Comparison of ENCODE assay signal across 2 cellular contexts in the genomic region with DNA sequence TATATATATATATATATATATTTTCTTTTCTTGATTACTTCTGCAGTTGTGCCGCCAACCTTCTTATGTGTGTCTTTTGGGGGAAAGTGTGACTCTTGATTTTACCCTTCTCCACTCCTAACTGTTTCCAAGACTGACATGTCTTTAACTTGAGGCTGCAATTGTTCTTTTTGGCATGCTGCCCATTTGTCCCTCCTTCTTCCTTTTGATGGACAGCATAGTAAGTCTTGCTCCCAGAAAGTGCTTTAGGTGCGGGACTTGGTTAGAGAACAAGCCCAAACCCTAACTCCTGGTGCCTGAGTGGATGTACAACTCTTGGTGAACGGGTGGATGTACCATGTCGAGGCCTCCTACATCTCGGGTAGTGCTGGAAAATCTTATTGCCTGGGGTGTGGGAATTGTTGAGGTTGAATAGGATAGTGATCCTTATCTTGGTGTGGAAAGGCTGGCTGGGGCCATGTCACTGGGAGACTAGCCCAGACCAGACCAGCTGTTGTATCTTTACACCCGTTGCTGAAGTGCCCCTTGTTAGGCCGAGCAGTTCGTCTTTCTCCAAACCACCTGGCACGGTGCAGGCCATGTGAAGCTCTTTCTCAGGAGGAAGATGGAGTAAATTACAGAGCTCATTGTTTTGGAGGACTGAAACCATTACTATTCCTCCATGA.
TF ChIP-seq lines count a peak whose summit lies in the region.

No MANE protein-coding gene starts in this region.

TF ChIP-seq in WTC11, 78 proteins besides CTCF, POLR2A, EP300 and RAD21 (continued from another document and continues in another):
- TF ChIP-seq, protein P1, sequence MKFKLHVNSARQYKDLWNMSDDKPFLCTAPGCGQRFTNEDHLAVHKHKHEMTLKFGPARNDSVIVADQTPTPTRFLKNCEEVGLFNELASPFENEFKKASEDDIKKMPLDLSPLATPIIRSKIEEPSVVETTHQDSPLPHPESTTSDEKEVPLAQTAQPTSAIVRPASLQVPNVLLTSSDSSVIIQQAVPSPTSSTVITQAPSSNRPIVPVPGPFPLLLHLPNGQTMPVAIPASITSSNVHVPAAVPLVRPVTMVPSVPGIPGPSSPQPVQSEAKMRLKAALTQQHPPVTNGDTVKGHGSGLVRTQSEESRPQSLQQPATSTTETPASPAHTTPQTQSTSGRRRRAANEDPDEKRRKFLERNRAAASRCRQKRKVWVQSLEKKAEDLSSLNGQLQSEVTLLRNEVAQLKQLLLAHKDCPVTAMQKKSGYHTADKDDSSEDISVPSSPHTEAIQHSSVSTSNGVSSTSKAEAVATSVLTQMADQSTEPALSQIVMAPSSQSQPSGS (CRISPR knock-in tag; IDR thresholded peaks at IDR 0.05; ENCODE audit: borderline replicate concordance, low read depth): no peak
- TF ChIP-seq FOXK1 (CRISPR knock-in tag; IDR thresholded peaks at IDR 0.05) (no peak), NR1H2 (CRISPR knock-in tag; IDR thresholded peaks at IDR 0.05) (no peak), ZNF423 (CRISPR knock-in tag; IDR thresholded peaks at IDR 0.05) (no peak), SMAD3 (CRISPR knock-in tag; IDR thresholded peaks at IDR 0.05; ENCODE audit: borderline replicate concordance) (no peak), NR3C1 (CRISPR knock-in tag; conservative IDR thresholded peaks at IDR 0.05; ENCODE audit: low read depth) (no peak)
- TF ChIP-seq, protein P2, sequence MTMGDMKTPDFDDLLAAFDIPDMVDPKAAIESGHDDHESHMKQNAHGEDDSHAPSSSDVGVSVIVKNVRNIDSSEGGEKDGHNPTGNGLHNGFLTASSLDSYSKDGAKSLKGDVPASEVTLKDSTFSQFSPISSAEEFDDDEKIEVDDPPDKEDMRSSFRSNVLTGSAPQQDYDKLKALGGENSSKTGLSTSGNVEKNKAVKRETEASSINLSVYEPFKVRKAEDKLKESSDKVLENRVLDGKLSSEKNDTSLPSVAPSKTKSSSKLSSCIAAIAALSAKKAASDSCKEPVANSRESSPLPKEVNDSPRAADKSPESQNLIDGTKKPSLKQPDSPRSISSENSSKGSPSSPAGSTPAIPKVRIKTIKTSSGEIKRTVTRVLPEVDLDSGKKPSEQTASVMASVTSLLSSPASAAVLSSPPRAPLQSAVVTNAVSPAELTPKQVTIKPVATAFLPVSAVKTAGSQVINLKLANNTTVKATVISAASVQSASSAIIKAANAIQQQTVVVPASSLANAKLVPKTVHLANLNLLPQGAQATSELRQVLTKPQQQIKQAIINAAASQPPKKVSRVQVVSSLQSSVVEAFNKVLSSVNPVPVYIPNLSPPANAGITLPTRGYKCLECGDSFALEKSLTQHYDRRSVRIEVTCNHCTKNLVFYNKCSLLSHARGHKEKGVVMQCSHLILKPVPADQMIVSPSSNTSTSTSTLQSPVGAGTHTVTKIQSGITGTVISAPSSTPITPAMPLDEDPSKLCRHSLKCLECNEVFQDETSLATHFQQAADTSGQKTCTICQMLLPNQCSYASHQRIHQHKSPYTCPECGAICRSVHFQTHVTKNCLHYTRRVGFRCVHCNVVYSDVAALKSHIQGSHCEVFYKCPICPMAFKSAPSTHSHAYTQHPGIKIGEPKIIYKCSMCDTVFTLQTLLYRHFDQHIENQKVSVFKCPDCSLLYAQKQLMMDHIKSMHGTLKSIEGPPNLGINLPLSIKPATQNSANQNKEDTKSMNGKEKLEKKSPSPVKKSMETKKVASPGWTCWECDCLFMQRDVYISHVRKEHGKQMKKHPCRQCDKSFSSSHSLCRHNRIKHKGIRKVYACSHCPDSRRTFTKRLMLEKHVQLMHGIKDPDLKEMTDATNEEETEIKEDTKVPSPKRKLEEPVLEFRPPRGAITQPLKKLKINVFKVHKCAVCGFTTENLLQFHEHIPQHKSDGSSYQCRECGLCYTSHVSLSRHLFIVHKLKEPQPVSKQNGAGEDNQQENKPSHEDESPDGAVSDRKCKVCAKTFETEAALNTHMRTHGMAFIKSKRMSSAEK (CRISPR knock-in tag; IDR thresholded peaks at IDR 0.05; ENCODE audit: borderline replicate concordance): no peak
- TF ChIP-seq, protein P3, sequence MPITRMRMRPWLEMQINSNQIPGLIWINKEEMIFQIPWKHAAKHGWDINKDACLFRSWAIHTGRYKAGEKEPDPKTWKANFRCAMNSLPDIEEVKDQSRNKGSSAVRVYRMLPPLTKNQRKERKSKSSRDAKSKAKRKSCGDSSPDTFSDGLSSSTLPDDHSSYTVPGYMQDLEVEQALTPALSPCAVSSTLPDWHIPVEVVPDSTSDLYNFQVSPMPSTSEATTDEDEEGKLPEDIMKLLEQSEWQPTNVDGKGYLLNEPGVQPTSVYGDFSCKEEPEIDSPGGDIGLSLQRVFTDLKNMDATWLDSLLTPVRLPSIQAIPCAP (CRISPR knock-in tag; IDR thresholded peaks at IDR 0.05): no peak
- TF ChIP-seq, protein P4, sequence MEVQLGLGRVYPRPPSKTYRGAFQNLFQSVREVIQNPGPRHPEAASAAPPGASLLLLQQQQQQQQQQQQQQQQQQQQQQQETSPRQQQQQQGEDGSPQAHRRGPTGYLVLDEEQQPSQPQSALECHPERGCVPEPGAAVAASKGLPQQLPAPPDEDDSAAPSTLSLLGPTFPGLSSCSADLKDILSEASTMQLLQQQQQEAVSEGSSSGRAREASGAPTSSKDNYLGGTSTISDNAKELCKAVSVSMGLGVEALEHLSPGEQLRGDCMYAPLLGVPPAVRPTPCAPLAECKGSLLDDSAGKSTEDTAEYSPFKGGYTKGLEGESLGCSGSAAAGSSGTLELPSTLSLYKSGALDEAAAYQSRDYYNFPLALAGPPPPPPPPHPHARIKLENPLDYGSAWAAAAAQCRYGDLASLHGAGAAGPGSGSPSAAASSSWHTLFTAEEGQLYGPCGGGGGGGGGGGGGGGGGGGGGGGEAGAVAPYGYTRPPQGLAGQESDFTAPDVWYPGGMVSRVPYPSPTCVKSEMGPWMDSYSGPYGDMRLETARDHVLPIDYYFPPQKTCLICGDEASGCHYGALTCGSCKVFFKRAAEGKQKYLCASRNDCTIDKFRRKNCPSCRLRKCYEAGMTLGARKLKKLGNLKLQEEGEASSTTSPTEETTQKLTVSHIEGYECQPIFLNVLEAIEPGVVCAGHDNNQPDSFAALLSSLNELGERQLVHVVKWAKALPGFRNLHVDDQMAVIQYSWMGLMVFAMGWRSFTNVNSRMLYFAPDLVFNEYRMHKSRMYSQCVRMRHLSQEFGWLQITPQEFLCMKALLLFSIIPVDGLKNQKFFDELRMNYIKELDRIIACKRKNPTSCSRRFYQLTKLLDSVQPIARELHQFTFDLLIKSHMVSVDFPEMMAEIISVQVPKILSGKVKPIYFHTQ (CRISPR knock-in tag; IDR thresholded peaks at IDR 0.05): no peak
- TF ChIP-seq, protein P5, sequence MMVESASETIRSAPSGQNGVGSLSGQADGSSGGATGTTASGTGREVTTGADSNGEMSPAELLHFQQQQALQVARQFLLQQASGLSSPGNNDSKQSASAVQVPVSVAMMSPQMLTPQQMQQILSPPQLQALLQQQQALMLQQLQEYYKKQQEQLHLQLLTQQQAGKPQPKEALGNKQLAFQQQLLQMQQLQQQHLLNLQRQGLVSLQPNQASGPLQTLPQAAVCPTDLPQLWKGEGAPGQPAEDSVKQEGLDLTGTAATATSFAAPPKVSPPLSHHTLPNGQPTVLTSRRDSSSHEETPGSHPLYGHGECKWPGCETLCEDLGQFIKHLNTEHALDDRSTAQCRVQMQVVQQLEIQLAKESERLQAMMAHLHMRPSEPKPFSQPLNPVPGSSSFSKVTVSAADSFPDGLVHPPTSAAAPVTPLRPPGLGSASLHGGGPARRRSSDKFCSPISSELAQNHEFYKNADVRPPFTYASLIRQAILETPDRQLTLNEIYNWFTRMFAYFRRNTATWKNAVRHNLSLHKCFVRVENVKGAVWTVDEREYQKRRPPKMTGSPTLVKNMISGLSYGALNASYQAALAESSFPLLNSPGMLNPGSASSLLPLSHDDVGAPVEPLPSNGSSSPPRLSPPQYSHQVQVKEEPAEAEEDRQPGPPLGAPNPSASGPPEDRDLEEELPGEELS (CRISPR knock-in tag; IDR thresholded peaks at IDR 0.05): no peak

TF ChIP-seq in HepG2, 621 proteins besides CTCF, POLR2A, EP300 and RAD21 (continued from another document):
- TF ChIP-seq, protein P6, sequence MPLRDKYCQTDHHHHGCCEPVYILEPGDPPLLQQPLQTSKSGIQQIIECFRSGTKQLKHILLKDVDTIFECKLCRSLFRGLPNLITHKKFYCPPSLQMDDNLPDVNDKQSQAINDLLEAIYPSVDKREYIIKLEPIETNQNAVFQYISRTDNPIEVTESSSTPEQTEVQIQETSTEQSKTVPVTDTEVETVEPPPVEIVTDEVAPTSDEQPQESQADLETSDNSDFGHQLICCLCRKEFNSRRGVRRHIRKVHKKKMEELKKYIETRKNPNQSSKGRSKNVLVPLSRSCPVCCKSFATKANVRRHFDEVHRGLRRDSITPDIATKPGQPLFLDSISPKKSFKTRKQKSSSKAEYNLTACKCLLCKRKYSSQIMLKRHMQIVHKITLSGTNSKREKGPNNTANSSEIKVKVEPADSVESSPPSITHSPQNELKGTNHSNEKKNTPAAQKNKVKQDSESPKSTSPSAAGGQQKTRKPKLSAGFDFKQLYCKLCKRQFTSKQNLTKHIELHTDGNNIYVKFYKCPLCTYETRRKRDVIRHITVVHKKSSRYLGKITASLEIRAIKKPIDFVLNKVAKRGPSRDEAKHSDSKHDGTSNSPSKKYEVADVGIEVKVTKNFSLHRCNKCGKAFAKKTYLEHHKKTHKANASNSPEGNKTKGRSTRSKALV (CRISPR knock-in tag; IDR thresholded peaks at IDR 0.05): no peak
- no peak for TF ChIP-seq MZF1 (CRISPR knock-in tag; IDR thresholded peaks at IDR 0.05; ENCODE audit: borderline replicate concordance)
- TF ChIP-seq, protein P7, sequence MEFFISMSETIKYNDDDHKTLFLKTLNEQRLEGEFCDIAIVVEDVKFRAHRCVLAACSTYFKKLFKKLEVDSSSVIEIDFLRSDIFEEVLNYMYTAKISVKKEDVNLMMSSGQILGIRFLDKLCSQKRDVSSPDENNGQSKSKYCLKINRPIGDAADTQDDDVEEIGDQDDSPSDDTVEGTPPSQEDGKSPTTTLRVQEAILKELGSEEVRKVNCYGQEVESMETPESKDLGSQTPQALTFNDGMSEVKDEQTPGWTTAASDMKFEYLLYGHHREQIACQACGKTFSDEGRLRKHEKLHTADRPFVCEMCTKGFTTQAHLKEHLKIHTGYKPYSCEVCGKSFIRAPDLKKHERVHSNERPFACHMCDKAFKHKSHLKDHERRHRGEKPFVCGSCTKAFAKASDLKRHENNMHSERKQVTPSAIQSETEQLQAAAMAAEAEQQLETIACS (CRISPR knock-in tag; IDR thresholded peaks at IDR 0.05): no peak
- TF ChIP-seq HDAC2 (CRISPR knock-in tag; IDR thresholded peaks at IDR 0.05): no peak
- TF ChIP-seq ZNF776 (CRISPR knock-in tag; IDR thresholded peaks at IDR 0.05): no peak
- no peak for TF ChIP-seq MATR3 (CRISPR knock-in tag; IDR thresholded peaks at IDR 0.05)
- TF ChIP-seq KDM1A (CRISPR knock-in tag; IDR thresholded peaks at IDR 0.05): no peak
- TF ChIP-seq NFIB (CRISPR knock-in tag; IDR thresholded peaks at IDR 0.05; ENCODE audit: borderline replicate concordance): no peak
- TF ChIP-seq BHLHE40 (IDR thresholded peaks at IDR 0.05; ENCODE audit: low read length): no peak
